Comparison of ENCODE assay signal across 8 cellular contexts in genomic region chr18:48300463-48300961, GRCh38.
A peak's percentile ranks its signal among the peaks of the same experiment; 100 is the strongest.
DNase-seq lines count a peak whose midpoint lies in the region; ATAC-seq and TF ChIP-seq lines count a peak whose summit lies in the region.

No MANE protein-coding gene starts in this region.

- H3K27me3 Mint-ChIP-seq in MCF 10A (ENCODE audit: insufficient read depth, unreplicated experiment): no peaks in the 10 kb centered on the region

- no peaks in the 10 kb centered on the region for H3K79me2 ChIP-seq in parathyroid adenoma

- TF ChIP-seq CTCF in MCF 10A (IDR thresholded peaks at IDR 0.05; ENCODE audit: unreplicated experiment): no peak
- TF ChIP-seq CTCF in parathyroid adenoma (IDR thresholded peaks at IDR 0.05): no peak

- ATAC-seq in GM21390 (IDR thresholded peaks at IDR 0.05; ENCODE audit: unreplicated experiment) (no peak), HG03571 (IDR thresholded peaks at IDR 0.05; ENCODE audit: unreplicated experiment) (no peak), GM18867 (IDR thresholded peaks at IDR 0.05; ENCODE audit: unreplicated experiment) (no peak)

- H3K36me3 ChIP-seq in parathyroid adenoma (ENCODE audit: control insufficient read depth, insufficient read depth, low read length): no peaks in the 10 kb centered on the region

- H3K4me2 ChIP-seq in parathyroid adenoma (ENCODE audit: low read length): no peak overlapping the region

- no peaks in the 10 kb centered on the region for H3K9me3 Mint-ChIP-seq in MCF 10A (ENCODE audit: unreplicated experiment)

- H3K4me3 ChIP-seq in parathyroid adenoma (ENCODE audit: low read depth, low read length): no peak overlapping the region

- peak overlapping the region; percentile 76 for H2AFZ ChIP-seq in parathyroid adenoma

- no peak overlapping the region for H3K4me3 Mint-ChIP-seq in MCF 10A (ENCODE audit: unreplicated experiment)

- H3K27me3 ChIP-seq in parathyroid adenoma (ENCODE audit: control insufficient read depth, insufficient read depth, low read length): no peaks in the 10 kb centered on the region

- POLR2A ChIA-PET in MCF 10A (lab: Yijun Ruan, JAX): no interaction called here

- intact Hi-C loops in MCF 10A (cut with micrococcal nuclease): no loop called here

- no peaks in the 10 kb centered on the region for H3K9me3 ChIP-seq in parathyroid adenoma (ENCODE audit: control insufficient read depth, low read length)

- no peak overlapping the region for H3K9ac ChIP-seq in parathyroid adenoma

- peak; percentile 38 for DNase-seq in NCI-H345 (lab: John Stamatoyannopoulos, UW)
- DNase-seq in NCI-H345 treated with DMSO at 0.1 percent for 48 hours (lab: John Stamatoyannopoulos, UW; ENCODE audit: unreplicated experiment): no peak
- DNase-seq in NCI-H2196 (lab: John Stamatoyannopoulos, UW; ENCODE audit: unreplicated experiment): peak; percentile 65
- DNase-seq in MCF 10A (ENCODE audit: unreplicated experiment): peak; percentile 18

- H3K4me1 ChIP-seq in parathyroid adenoma: peaks cover 6% of the 10 kb centered on the region

- H3K36me3 Mint-ChIP-seq in MCF 10A (ENCODE audit: insufficient read depth, unreplicated experiment): no peaks in the 10 kb centered on the region

- BruUV-seq in MCF 10A (replicated peaks; lab: Mats Ljungman, UMichigan): no TSS peak

- H3K4me1 Mint-ChIP-seq in MCF 10A (ENCODE audit: insufficient read depth, unreplicated experiment): peaks cover 7% of the 10 kb centered on the region

- H3K27ac Mint-ChIP-seq in MCF 10A (ENCODE audit: low read depth, unreplicated experiment): no peak overlapping the region

- no peak overlapping the region for H3K27ac ChIP-seq in parathyroid adenoma

- CTCF ChIA-PET in MCF 10A (lab: Yijun Ruan, JAX): interaction anchor here (0.6 kb wide), 1 partner anchor 145 kb away, joined by 4 read pairs; no protein-coding TSS in a partner anchor
